17 cellular contexts compared by ENCODE assay signal in the genomic region with DNA sequence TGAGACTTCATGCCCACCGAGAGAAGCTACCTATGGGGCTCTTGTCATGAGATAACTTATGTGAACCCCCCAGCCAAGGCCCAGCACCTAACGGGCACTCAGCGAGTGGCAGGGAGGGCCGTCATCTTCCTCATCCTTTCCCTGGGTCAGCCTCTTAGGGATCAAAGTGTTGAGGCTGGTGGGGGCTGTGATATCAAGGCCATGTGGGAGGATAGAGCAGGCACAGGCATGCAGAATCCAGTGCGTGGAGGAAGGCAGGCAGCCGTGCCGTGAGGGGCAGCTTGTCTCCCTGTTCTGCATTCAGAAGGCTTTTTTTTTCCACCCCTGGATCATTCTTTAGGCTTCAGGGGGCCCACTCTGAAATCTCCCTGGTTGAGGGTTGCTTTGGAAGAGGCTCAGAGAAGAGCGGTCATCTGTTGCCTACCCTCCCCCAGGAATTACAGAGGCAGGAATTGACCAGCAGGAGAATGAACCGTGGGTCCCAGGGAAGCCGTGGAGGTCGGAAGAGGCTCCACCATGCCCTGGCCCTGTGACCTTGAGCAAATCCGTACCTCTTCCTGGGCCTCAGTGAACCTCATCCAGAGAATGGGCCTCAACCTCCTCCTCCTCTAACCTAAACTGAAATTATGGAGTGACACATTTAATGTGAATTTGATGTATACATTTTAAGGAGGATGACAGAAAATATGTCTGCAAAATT.
DNase-seq lines count a peak whose midpoint lies in the region; FAIRE-seq and TF ChIP-seq lines count a peak whose summit lies in the region.
"Had no signal": no experiment of that assay in that cellular context is flagged by ENCODE, and none has a peak within 500 bp of the region (broad histone marks: within the 10 kb centered on the region; RNA-seq: fewer than 3 reads in every experiment).

No MANE protein-coding gene starts in this region.

- H3K27ac Mint-ChIP-seq in H9, result no peak overlapping the region
- H3K27ac Mint-ChIP-seq: CD8-positive, alpha-beta T cell; naive thymus-derived CD4-positive, alpha-beta T cell had no signal

- no CpG with 5 or more reads among the region's 12 CpGs for WGBS in H9 (ENCODE audit: extremely low coverage, insufficient read length, low lambda C conversion rate)
- WGBS in H1 (ENCODE audit: extremely low coverage in 1 of 2, insufficient coverage in 1 of 2, insufficient read length in 1 of 2, insufficient replicate concordance in 2 of 2, low coverage in 1 of 2, low lambda C conversion rate in 2 of 2, missing lambda C conversion rate in 1 of 2), 2 experiments, result 87% methylated on average over 12 of the region's 12 CpGs; no CpG with 5 or more reads in 1 of the 2 experiments
- 76 to 85% (median 81%) methylated on average over 12 of the region's 12 CpGs for WGBS in spleen, 5 donors

- no peak overlapping the region for H2BK12ac ChIP-seq in H9 (ENCODE audit: insufficient read length, low read depth, low read length)
- H2BK12ac ChIP-seq in H1 (ENCODE audit: low read depth, low read length), result no peak overlapping the region

- H3K23me2 ChIP-seq in H9 (ENCODE audit: insufficient read length, low read depth, low read length, poor library complexity, severe bottlenecking) (no peaks in the 10 kb centered on the region), H1 (ENCODE audit: low read depth, low read length) (peaks cover 7% of the 10 kb centered on the region; the same call in 1 of the 2 replicates)

- no peak overlapping the region for H2BK120ac ChIP-seq in H9 (ENCODE audit: low read depth, low read length, poor library complexity, severe bottlenecking)
- no peak overlapping the region for H2BK120ac ChIP-seq in H1 (replicated peaks; ENCODE audit: low read depth, low read length)

- no peaks in the 10 kb centered on the region for H3K36me3 Mint-ChIP-seq in H9 (ENCODE audit: insufficient read depth in 1 of 3, low read depth in 3 of 3)

- TF ChIP-seq POLR2A in H1 (IDR thresholded peaks at IDR 0.05; ENCODE audit: control extremely low read depth in 1 of 2, low read depth in 2 of 2, low read length in 2 of 2) (no peak), spleen (IDR thresholded peaks at IDR 0.05) (no peak), uterus (IDR thresholded peaks at IDR 0.05) (no peak)

- H3K4me3 ChIP-seq in left ventricle myocardium inferior (no peak overlapping the region), right atrium auricular region (no peak overlapping the region), H1 (ENCODE audit: extremely low read depth in 1 of 4, insufficient read depth in 2 of 4, low read depth in 3 of 4, low read length in 4 of 4) (no peak overlapping the region), spleen (no peak overlapping the region), uterus (no peak overlapping the region)
- no peak overlapping the region for H3K4me3 ChIP-seq in effector memory CD4-positive, alpha-beta T cell (ENCODE audit: insufficient read depth, low read depth, low read length, poor library complexity, severe bottlenecking)
- H3K4me3 ChIP-seq: gastrocnemius medialis, transverse colon had no signal

- H3K4me1 ChIP-seq in left ventricle myocardium inferior (no peaks in the 10 kb centered on the region), right atrium auricular region (no peaks in the 10 kb centered on the region), H9 (ENCODE audit: insufficient read depth, low read length) (no peaks in the 10 kb centered on the region), H1 (replicated peaks in 1 of 4; ENCODE audit: control insufficient read depth in 3 of 4, insufficient read depth in 4 of 4, low read length in 3 of 4) (peaks cover 2 to 8% (median 5%) of the 10 kb centered on the region in 4 experiments; a peak in 4 of 7 replicates), spleen (peaks cover 0 to 5% (median 0%) of the 10 kb centered on the region in 6 donors), uterus (no peaks in the 10 kb centered on the region)
- no peaks in the 10 kb centered on the region for H3K4me1 ChIP-seq in effector memory CD4-positive, alpha-beta T cell (ENCODE audit: control insufficient read depth, insufficient read depth, low read length, poor library complexity, severe bottlenecking)
- H3K4me1 ChIP-seq: gastrocnemius medialis, parathyroid adenoma had no signal

- TF ChIP-seq CTCF in left ventricle myocardium inferior (IDR thresholded peaks at IDR 0.05; ENCODE audit: borderline replicate concordance) (no peak), right atrium auricular region (IDR thresholded peaks at IDR 0.05) (no peak), H9 (conservative IDR thresholded peaks at IDR 0.05) (no peak), H1 (IDR thresholded peaks at IDR 0.05; ENCODE audit: control extremely low read depth in 1 of 3, insufficient read depth in 1 of 3, low read depth in 1 of 3, low read length in 3 of 3) (no peak), spleen (IDR thresholded peaks at IDR 0.05 in 8 of 11, conservative IDR thresholded peaks at IDR 0.05 in 3 of 11) (no peak), uterus (IDR thresholded peaks at IDR 0.05) (no peak)

- H2BK15ac ChIP-seq in H9 (ENCODE audit: low read depth, low read length) (no peak overlapping the region), H1 (ENCODE audit: low read length) (no peak overlapping the region)

- H3K56ac ChIP-seq in H9 (ENCODE audit: insufficient read length, low read depth, low read length), result no peak overlapping the region
- no peak overlapping the region for H3K56ac ChIP-seq in H1 (replicated peaks; ENCODE audit: insufficient read length, low read depth, low read length)

- H3K27ac ChIP-seq in left ventricle myocardium inferior (replicated peaks) (no peak overlapping the region), right atrium auricular region (no peak overlapping the region), H9 (ENCODE audit: insufficient read length, low read depth, low read length) (no peak overlapping the region), H1 (ENCODE audit: low read depth, low read length) (no peak overlapping the region), spleen (no peak overlapping the region), uterus (no peak overlapping the region)
- H3K27ac ChIP-seq in effector memory CD4-positive, alpha-beta T cell (ENCODE audit: insufficient read depth, low read length, poor library complexity, severe bottlenecking), result no peak overlapping the region
- H3K27ac ChIP-seq: gastrocnemius medialis, parathyroid adenoma, transverse colon had no signal

- H3K4ac ChIP-seq in H9 (ENCODE audit: low read depth, low read length) (no peak overlapping the region), H1 (replicated peaks; ENCODE audit: insufficient read length, low read depth, low read length) (no peak overlapping the region)

- H2BK5ac ChIP-seq in H9 (ENCODE audit: insufficient read length, low read length) (no peak overlapping the region), H1 (ENCODE audit: low read depth, low read length) (no peak overlapping the region)

- POLR2A ChIA-PET in H1 (lab: Charles Lee; ENCODE audit: partially characterized antibody), result interaction anchor here (1.1 kb wide), 1 partner anchor 121 kb away, joined by 3 read pairs; no protein-coding TSS in a partner anchor

- H2BK20ac ChIP-seq in H9 (ENCODE audit: low read depth, low read length, poor library complexity, severe bottlenecking) (no peak overlapping the region), H1 (ENCODE audit: low read length) (no peak overlapping the region)

- H4K5ac ChIP-seq in H9 (ENCODE audit: insufficient read length, low read depth, low read length) (no peak overlapping the region), H1 (ENCODE audit: insufficient read length, low read depth, low read length) (no peak overlapping the region)

- no peaks in the 10 kb centered on the region for H3K27me3 ChIP-seq in left ventricle myocardium inferior (ENCODE audit: low read depth)
- no peaks in the 10 kb centered on the region for H3K27me3 ChIP-seq in right atrium auricular region
- no peaks in the 10 kb centered on the region for H3K27me3 ChIP-seq in H9 (ENCODE audit: insufficient read depth, low read length)
- no peaks in the 10 kb centered on the region; a peak in 1 of 7 replicates for H3K27me3 ChIP-seq in H1 (replicated peaks in 1 of 4; ENCODE audit: control insufficient read depth in 3 of 4, extremely low read depth in 1 of 4, insufficient read depth in 3 of 4, low read length in 3 of 4)
- H3K27me3 ChIP-seq in spleen (replicated peaks in 1 of 7), result no peaks in the 10 kb centered on the region
- no peaks in the 10 kb centered on the region for H3K27me3 ChIP-seq in uterus
- H3K27me3 ChIP-seq in effector memory CD4-positive, alpha-beta T cell (replicated peaks; ENCODE audit: control insufficient read depth, insufficient read depth, low read length, poor library complexity, severe bottlenecking), result no peaks in the 10 kb centered on the region
- H3K27me3 ChIP-seq: gastrocnemius medialis, transverse colon had no signal

- H4K20me1 ChIP-seq in H9 (ENCODE audit: control insufficient read depth, insufficient read depth, insufficient read length) (peaks cover 3% of the 10 kb centered on the region), H1 (replicated peaks in 1 of 2; ENCODE audit: control insufficient read depth in 1 of 2, insufficient read depth in 2 of 2, low read length in 2 of 2) (peaks cover 0 to 12% of the 10 kb centered on the region in 2 experiments)

- H3K9me3 ChIP-seq in left ventricle myocardium inferior (replicated peaks), result no peaks in the 10 kb centered on the region
- H3K9me3 ChIP-seq in right atrium auricular region, result no peaks in the 10 kb centered on the region
- no peaks in the 10 kb centered on the region for H3K9me3 ChIP-seq in H9 (ENCODE audit: control insufficient read depth, low read depth, low read length)
- H3K9me3 ChIP-seq in H1 (ENCODE audit: insufficient read depth in 2 of 2, low read depth in 1 of 2, low read length in 1 of 2), result no peaks in the 10 kb centered on the region
- H3K9me3 ChIP-seq in spleen, result no peaks in the 10 kb centered on the region
- H3K9me3 ChIP-seq in uterus, result no peaks in the 10 kb centered on the region
- no peaks in the 10 kb centered on the region for H3K9me3 ChIP-seq in effector memory CD4-positive, alpha-beta T cell (ENCODE audit: control insufficient read depth, low read length)
- H3K9me3 ChIP-seq: gastrocnemius medialis, transverse colon had no signal

- H3K4me2 ChIP-seq in H9 (ENCODE audit: insufficient read depth, insufficient read length, low read length) (no peak overlapping the region), H1 (ENCODE audit: insufficient read depth in 1 of 2, low read depth in 2 of 2, low read length in 2 of 2) (no peak overlapping the region)

- H3K9me3 Mint-ChIP-seq in H9, result no peaks in the 10 kb centered on the region
- H3K9me3 Mint-ChIP-seq: CD8-positive, alpha-beta T cell had no signal

- no peak overlapping the region for H2AFZ ChIP-seq in H9 (ENCODE audit: low read length)
- no peak overlapping the region for H2AFZ ChIP-seq in H1 (ENCODE audit: low read length)
- H2AFZ ChIP-seq: parathyroid adenoma had no signal

- H3K27me3 Mint-ChIP-seq in H9 (ENCODE audit: low read depth), result no peaks in the 10 kb centered on the region

- CTCF ChIA-PET in H1 (lab: Charles Lee; ENCODE audit: partially characterized antibody), result interaction anchor here (0.6 to 5.1 kb wide), 45 partner anchors 10 to 1421 kb away, joined by 3 to 91 read pairs (median 5); no protein-coding TSS in a partner anchor

- no peak for TF ChIP-seq EP300 in H1 (IDR thresholded peaks at IDR 0.05; ENCODE audit: borderline replicate concordance in 1 of 2, low read depth in 2 of 2, low read length in 2 of 2)

- H3K9ac ChIP-seq in H9 (ENCODE audit: extremely low read depth, insufficient read length, low read length) (no peak overlapping the region), H1 (replicated peaks in 1 of 4; ENCODE audit: extremely low read depth in 1 of 4, low read depth in 3 of 4, low read length in 3 of 4) (no peak overlapping the region)
- H3K9ac ChIP-seq: parathyroid adenoma had no signal

- H3K18ac ChIP-seq in H9 (ENCODE audit: insufficient read length, low read depth, low read length), result no peak overlapping the region
- no peak overlapping the region for H3K18ac ChIP-seq in H1 (ENCODE audit: extremely low read depth, low read length)

- H3K14ac ChIP-seq in H9 (ENCODE audit: insufficient read depth, low read length) (no peak overlapping the region), H1 (ENCODE audit: insufficient read length) (no peak overlapping the region)

- H3K23ac ChIP-seq in H9 (ENCODE audit: insufficient read length, low read depth, low read length) (no peak overlapping the region), H1 (ENCODE audit: insufficient read length) (no peak overlapping the region)

- intact Hi-C loops in left ventricle myocardium inferior (cut with micrococcal nuclease) (loop anchor here (10.0 kb wide), 1 partner anchor 110 kb away; no protein-coding TSS in a partner anchor), spleen (cut with DNase I; ENCODE audit: low total_unique reads) (no loop called here), uterus (cut with DNase I; ENCODE audit: low total_unique reads) (no loop called here)

- H3K4me3 Mint-ChIP-seq in H9, result no peak overlapping the region
- H3K4me3 Mint-ChIP-seq: CD8-positive, alpha-beta T cell; naive thymus-derived CD4-positive, alpha-beta T cell had no signal

- no peak overlapping the region for H3T11ph ChIP-seq in H9 (ENCODE audit: low read length)

- H2AK5ac ChIP-seq in H9 (ENCODE audit: insufficient read length, low read length), result no peak overlapping the region
- no peak overlapping the region for H2AK5ac ChIP-seq in H1 (ENCODE audit: low read depth, low read length)

- H4K8ac ChIP-seq in H9 (replicated peaks; ENCODE audit: insufficient read length, low read depth, low read length) (no peak overlapping the region), H1 (ENCODE audit: extremely low read depth, insufficient read depth, low read length) (peak overlapping the region; percentile 66; the same call in 1 of the 2 replicates)

- H3K4me1 Mint-ChIP-seq in H9, result peaks cover 8 to 9% of the 10 kb centered on the region in 2 experiments; a peak in 3 of 4 replicates
- H3K4me1 Mint-ChIP-seq: naive thymus-derived CD4-positive, alpha-beta T cell had no signal

- H3K36me3 ChIP-seq in left ventricle myocardium inferior (peaks cover 29% of the 10 kb centered on the region), right atrium auricular region (peaks cover 9% of the 10 kb centered on the region), H1 (ENCODE audit: control insufficient read depth in 2 of 4, insufficient read depth in 4 of 4, low read length in 3 of 4) (peaks cover 0 to 5% (median 0%) of the 10 kb centered on the region in 4 experiments; a peak in 1 of 8 replicates), spleen (peaks cover 0 to 40% (median 14%) of the 10 kb centered on the region in 6 donors), uterus (no peaks in the 10 kb centered on the region)
- no peaks in the 10 kb centered on the region for H3K36me3 ChIP-seq in effector memory CD4-positive, alpha-beta T cell (ENCODE audit: control insufficient read depth, insufficient read depth, low read length)
- H3K36me3 ChIP-seq: transverse colon had no signal

- FAIRE-seq in H1 (lab: Jason Lieb, UNC), result no peak
- FAIRE-seq: TTC549 had no signal

- TF ChIP-seq RAD21 in H1 (IDR thresholded peaks at IDR 0.05 in 1 of 2, conservative IDR thresholded peaks at IDR 0.05 in 1 of 2; ENCODE audit: low read depth in 2 of 2, low read length in 2 of 2), result no peak

- DNase-seq in left ventricle myocardium inferior (peak; percentile 1), right atrium auricular region (ENCODE audit: low spot score) (no peak), H9 (peak; percentile 19), H1 (ENCODE audit: low read depth in 1 of 2, low spot score in 2 of 2) (no peak), spleen (peak; percentile 25), uterus (no peak), HPDE6-E6E7 (ENCODE audit: extremely low spot score) (no peak)
- no peak for DNase-seq in effector memory CD4-positive, alpha-beta T cell
- DNase-seq: activated CD4-positive, alpha-beta T cell treated with anti-CD3 and anti-CD28 coated beads for 48 hours; gastrocnemius medialis; NCI-H82; SHP77 treated with DMSO at 0.1 percent for 48 hours; transverse colon had no signal

- no peaks in the 10 kb centered on the region for H3K79me2 ChIP-seq in H9 (ENCODE audit: insufficient read depth, low read length)
- no peaks in the 10 kb centered on the region for H3K79me2 ChIP-seq in H1 (ENCODE audit: control insufficient read depth in 1 of 2, insufficient read depth in 2 of 2, low read length in 2 of 2)
- H3K79me2 ChIP-seq: parathyroid adenoma had no signal

- H4K91ac ChIP-seq in H9 (ENCODE audit: insufficient read length, low read depth, low read length) (no peak overlapping the region), H1 (replicated peaks; ENCODE audit: insufficient read length, low read length) (no peak overlapping the region)

- H3K79me1 ChIP-seq in H9 (ENCODE audit: insufficient read depth, low read depth, low read length, poor library complexity, severe bottlenecking), result no peaks in the 10 kb centered on the region
- H3K79me1 ChIP-seq in H1 (ENCODE audit: low read depth, low read length), result no peaks in the 10 kb centered on the region

Comparison
In these comparisons a context has a peak if more than half of its experiments do, and no peak if none do; other contexts are left out.
1. DNase-seq: peak in left ventricle myocardium inferior (single experiment), H9 (single experiment) and spleen (single experiment); none in right atrium auricular region (single experiment), H1 (0 of 2), uterus (0 of 2), HPDE6-E6E7 (single experiment) and effector memory CD4-positive, alpha-beta T cell (0 of 3).